29 cellular contexts compared by ENCODE assay signal in genomic region chr20:41307021-41307420, GRCh38. TPM values are rescaled to one million over a fixed set of nuclear protein-coding genes. Genes with fewer than 3 reads are reported as not detected.
"Had no signal": no experiment of that assay in that cellular context is flagged by ENCODE, and none has a peak within 500 bp of the region (broad histone marks: within the 10 kb centered on the region; RNA-seq: fewer than 3 reads in every experiment).

No MANE protein-coding gene starts in this region.

- H3K4me3 ChIP-seq: hepatocyte, sigmoid colon, smooth muscle cell, upper lobe of left lung had no signal

- DNase-seq: activated CD4-positive, alpha-beta memory T cell treated with anti-CD3 and anti-CD28 coated beads, Interleukin-2, amount 10 ng/mL, durations not matched to agents 7 days and 5 days; activated CD4-positive, alpha-beta T cell treated with anti-CD3 and anti-CD28 coated beads for 4 hours; activated CD4-positive, CD25-positive, alpha-beta regulatory T cell; activated effector memory CD4-positive, alpha-beta T cell treated with anti-CD3 and anti-CD28 coated beads, Interleukin-2, amount 50 U/mL, for 16 hours; activated naive CD4-positive, alpha-beta T cell treated with anti-CD3 and anti-CD28 coated beads, Interleukin-2, amount 10 ng/mL, durations not matched to agents 7 days and 5 days; activated T-cell treated with anti-CD3 and anti-CD28 coated beads for 4 hours; aorta; brain microvascular endothelial cell; caudate nucleus; effector CD4-positive, alpha-beta T cell; erythroblast; foreskin keratinocyte; immature natural killer cell; kidney glomerular epithelial cell; left ventricle myocardium superior; mammary epithelial cell; natural killer cell; retina; sigmoid colon; stimulated activated CD4-positive, alpha-beta T cell treated with anti-CD3 and anti-CD28 coated beads, Interleukin-15, amount 100 ng/mL, for 24 hours; stimulated activated naive CD4-positive, alpha-beta T cell; upper lobe of left lung had no signal

- H3K27ac ChIP-seq: foreskin keratinocyte had no signal

- H3K27me3 Mint-ChIP-seq: activated CD4-positive, alpha-beta memory T cell treated with anti-CD3 and anti-CD28 coated beads, Interleukin-2, amount 10 ng/mL, durations not matched to agents 7 days and 5 days; activated naive CD4-positive, alpha-beta T cell treated with anti-CD3 and anti-CD28 coated beads, Interleukin-2, amount 10 ng/mL, durations not matched to agents 7 days and 5 days; dendritic cell treated with granulocyte-macrophage colony-stimulating factor and Interleukin-4, amounts not matched to agents 40 ng/mL and 50 ng/mL, for 4 days; progenitor cell of endocrine pancreas had no signal

- H3K36me3 Mint-ChIP-seq: mesothelial cell of epicardium, natural killer cell had no signal

- H3K27ac Mint-ChIP-seq: activated CD4-positive, alpha-beta memory T cell treated with anti-CD3 and anti-CD28 coated beads, Interleukin-2, amount 10 ng/mL, durations not matched to agents 7 days and 5 days; activated naive CD4-positive, alpha-beta T cell treated with anti-CD3 and anti-CD28 coated beads, Interleukin-2, amount 10 ng/mL, durations not matched to agents 7 days and 5 days; dendritic cell treated with granulocyte-macrophage colony-stimulating factor and Interleukin-4, amounts not matched to agents 40 ng/mL and 50 ng/mL, for 4 days; mesothelial cell of epicardium; natural killer cell; progenitor cell of endocrine pancreas; T-helper 1 cell treated with Interleukin-12 subunit alpha and Interleukin-12 subunit beta and Interleukin-4 antibody, amounts not matched to agents 30 μg/mL and 1 μg/mL, for 36 hours had no signal

- ATAC-seq: foreskin keratinocyte, left ventricle myocardium superior, natural killer cell had no signal

- H3K36me3 ChIP-seq: brain microvascular endothelial cell, sigmoid colon, upper lobe of left lung had no signal

- H3K4me3 Mint-ChIP-seq: activated CD4-positive, alpha-beta memory T cell treated with anti-CD3 and anti-CD28 coated beads, Interleukin-2, amount 10 ng/mL, durations not matched to agents 7 days and 5 days; activated naive CD4-positive, alpha-beta T cell treated with anti-CD3 and anti-CD28 coated beads, Interleukin-2, amount 10 ng/mL, durations not matched to agents 7 days and 5 days; dendritic cell treated with granulocyte-macrophage colony-stimulating factor and Interleukin-4, amounts not matched to agents 40 ng/mL and 50 ng/mL, for 4 days; immature natural killer cell; mesothelial cell of epicardium; natural killer cell; T-helper 1 cell treated with Interleukin-12 subunit alpha and Interleukin-12 subunit beta and Interleukin-4 antibody, amounts not matched to agents 30 μg/mL and 1 μg/mL, for 36 hours had no signal

- H3K27me3 ChIP-seq: brain microvascular endothelial cell, foreskin keratinocyte, hepatocyte, sigmoid colon, upper lobe of left lung had no signal

- H3K9me3 Mint-ChIP-seq: activated CD4-positive, alpha-beta memory T cell treated with anti-CD3 and anti-CD28 coated beads, Interleukin-2, amount 10 ng/mL, durations not matched to agents 7 days and 5 days; activated naive CD4-positive, alpha-beta T cell treated with anti-CD3 and anti-CD28 coated beads, Interleukin-2, amount 10 ng/mL, durations not matched to agents 7 days and 5 days; dendritic cell treated with granulocyte-macrophage colony-stimulating factor and Interleukin-4, amounts not matched to agents 40 ng/mL and 50 ng/mL, for 4 days; immature natural killer cell; mesothelial cell of epicardium; natural killer cell; T-helper 1 cell treated with Interleukin-12 subunit alpha and Interleukin-12 subunit beta and Interleukin-4 antibody, amounts not matched to agents 30 μg/mL and 1 μg/mL, for 36 hours had no signal

- H3K4me1 Mint-ChIP-seq: activated naive CD4-positive, alpha-beta T cell treated with anti-CD3 and anti-CD28 coated beads, Interleukin-2, amount 10 ng/mL, durations not matched to agents 7 days and 5 days had no signal

- H2AFZ ChIP-seq: hepatocyte had no signal

- H3K9me3 ChIP-seq: sigmoid colon, upper lobe of left lung had no signal

- H3K4me2 ChIP-seq: hepatocyte, smooth muscle cell had no signal

RNA-seq across cellular contexts. Expression of gene EMILIN3, which starts 59.6 kb away (rescaled TPM):
- total RNA-seq: activated CD4-positive, alpha-beta memory T cell treated with anti-CD3 and anti-CD28 coated beads, Interleukin-2, amount 10 ng/mL, durations not matched to agents 7 days and 5 days; mammary epithelial cell; natural killer cell; subcutaneous adipose tissue had no signal
- polyA plus RNA-seq: immature natural killer cell had no signal
